ENCODE assay signal across 28 cellular contexts in genomic region chrX:14819766-14820165, GRCh38.
"Had no signal": no experiment of that assay in that cellular context is flagged by ENCODE, and none has a peak within 500 bp of the region (broad histone marks: within the 10 kb centered on the region; RNA-seq: fewer than 3 reads in every experiment).

No MANE protein-coding gene starts in this region.

- DNase-seq: hippocampal formation; kidney glomerular epithelial cell; left cardiac atrium; mesendoderm; naive B cell; nucleus accumbens; pancreas; posterior cingulate gyrus; retina; right cardiac atrium; stimulated activated CD4-positive, alpha-beta T cell treated with anti-CD3 and anti-CD28 coated beads, Interleukin-12 subunit alpha, Interleukin-12 subunit beta, amount 100 ng/mL, for 4 hours; stimulated activated CD4-positive, alpha-beta T cell treated with anti-CD3 and anti-CD28 coated beads, Interleukin-15, amount 100 ng/mL, for 24 hours; stimulated activated CD4-positive, alpha-beta T cell treated with anti-CD3 and anti-CD28 coated beads, Interleukin-2, amount 100 ng/mL, for 24 hours; stimulated activated CD4-positive, alpha-beta T cell treated with anti-CD3 and anti-CD28 coated beads, Interleukin-4, amount 100 ng/mL, for 1 hour; stimulated activated naive B cell treated with anti-CD40 and anti-IgM and Interleukin-4, amounts not matched to agents 10 μg/mL and 1 μg/mL and 100 μg/mL, for 72 hours; stimulated activated naive CD8-positive, alpha-beta T cell treated with anti-CD3 and anti-CD28 coated beads, Interleukin-15, Interleukin-2, amounts not matched to agents 100 U/mL and 50 U/mL, for 24 hours; stomach; testis; thyroid gland; transverse colon; uterus had no signal

- H3K27ac Mint-ChIP-seq: mesothelial cell of epicardium; naive B cell; natural killer cell treated with Interleukin-12 subunit alpha and Interleukin-12 subunit beta and Interleukin-15 and Interleukin-18, amount 100 ng/mL, for 72 hours; stimulated activated naive B cell treated with anti-CD40 and anti-IgM and Interleukin-4, amounts not matched to agents 10 μg/mL and 1 μg/mL and 100 μg/mL, for 72 hours had no signal

- H3K4me3 Mint-ChIP-seq: mesothelial cell of epicardium; naive B cell; natural killer cell treated with Interleukin-12 subunit alpha and Interleukin-12 subunit beta and Interleukin-15 and Interleukin-18, amount 100 ng/mL, for 72 hours; stimulated activated naive B cell treated with anti-CD40 and anti-IgM and Interleukin-4, amounts not matched to agents 10 μg/mL and 1 μg/mL and 100 μg/mL, for 72 hours had no signal

- ATAC-seq: left cardiac atrium; left lobe of liver; natural killer cell treated with Interleukin-12 subunit alpha and Interleukin-12 subunit beta and Interleukin-15 and Interleukin-18, amount 100 ng/mL, for 72 hours; pancreas; right cardiac atrium; sciatic nerve; stimulated activated naive B cell treated with anti-CD40 and anti-IgM and Interleukin-4, amounts not matched to agents 10 μg/mL and 1 μg/mL and 100 μg/mL, for 72 hours; stimulated activated naive CD8-positive, alpha-beta T cell treated with anti-CD3 and anti-CD28 coated beads, Interleukin-15, Interleukin-2, amounts not matched to agents 100 U/mL and 50 U/mL, for 24 hours had no signal

- H3K27ac ChIP-seq: pancreas, prostate gland, skin epidermis, stomach, testis, thyroid gland, transverse colon, uterus had no signal

- H3K27me3 ChIP-seq: pancreas, stomach, testis, thyroid gland, transverse colon, uterus had no signal

- H3K36me3 Mint-ChIP-seq: mesothelial cell of epicardium had no signal

- H3K36me3 ChIP-seq: pancreas, prostate gland, stomach, thyroid gland, transverse colon, uterus had no signal

- H3K4me1 ChIP-seq: pancreas, prostate gland, stomach, testis, thyroid gland, transverse colon, uterus had no signal

- H3K27me3 Mint-ChIP-seq: naive B cell; stimulated activated naive B cell treated with anti-CD40 and anti-IgM and Interleukin-4, amounts not matched to agents 10 μg/mL and 1 μg/mL and 100 μg/mL, for 72 hours had no signal

- H3K4me1 Mint-ChIP-seq: mesothelial cell of epicardium; naive B cell; stimulated activated naive B cell treated with anti-CD40 and anti-IgM and Interleukin-4, amounts not matched to agents 10 μg/mL and 1 μg/mL and 100 μg/mL, for 72 hours had no signal

- H3K9me3 ChIP-seq: pancreas, prostate gland, testis, thyroid gland, transverse colon, uterus had no signal

- H3K4me3 ChIP-seq: lung, pancreas, prostate gland, skin epidermis, stomach, testis, thyroid gland, transverse colon, uterus had no signal
